17 cellular contexts compared by ENCODE assay signal in genomic region chr2:38432827-38433606, GRCh38. TPM values are rescaled to one million over a fixed set of nuclear protein-coding genes. Genes with fewer than 3 reads are reported as not detected.
DNase-seq lines count a peak whose midpoint lies in the region; ATAC-seq, FAIRE-seq and TF ChIP-seq lines count a peak whose summit lies in the region.
"Had no signal": no experiment of that assay in that cellular context is flagged by ENCODE, and none has a peak within 500 bp of the region (broad histone marks: within the 10 kb centered on the region; RNA-seq: fewer than 3 reads in every experiment).

No MANE protein-coding gene starts in this region.

- ATAC-seq in A549, result peak; percentile 54 to 61; a peak in 5 of 6 replicates
- no peak for ATAC-seq in omental fat pad (ENCODE audit: low FRiP score)

- POLR2A ChIA-PET in A549 (lab: Yijun Ruan, JAX), result no interaction called here

- peak overlapping the region in 1 of 2 experiments; percentile 49; a peak in 3 of 6 replicates for H3K27ac ChIP-seq in A549
- peak overlapping the region; percentile 26 for H3K27ac ChIP-seq in duodenal mucosa (ENCODE audit: low read depth, low read length)
- H3K27ac ChIP-seq: heart right ventricle, SJCRH30, transverse colon had no signal

- no peak overlapping the region for H3K4me3 ChIP-seq in A549
- H3K4me3 ChIP-seq in duodenal mucosa (ENCODE audit: low read depth in 1 of 2, low read length in 2 of 2), result no peak overlapping the region
- H3K4me3 ChIP-seq: heart right ventricle, lung, SJCRH30, transverse colon had no signal

- FAIRE-seq in A549 (lab: Jason Lieb, UNC), result no peak

- 0 out of 5 replicates have a peak, but pooled peaks of 1 of the 2 experiments have one; percentile 8 for TF ChIP-seq EP300 in A549 (IDR thresholded peaks at IDR 0.05)

- no peak overlapping the region for H3K9ac ChIP-seq in duodenal mucosa (ENCODE audit: low read depth in 1 of 2, low read length in 2 of 2)

- TF ChIP-seq POLR2A in A549 (IDR thresholded peaks at IDR 0.05; ENCODE audit: low read length), result no peak

- H3K4me1 ChIP-seq in A549 (peaks cover 23% of the 10 kb centered on the region), duodenal mucosa (ENCODE audit: control insufficient read depth in 1 of 2, insufficient read depth in 2 of 2, low read length in 2 of 2) (no peaks in the 10 kb centered on the region)

- no peak for TF ChIP-seq RAD21 in A549 (conservative IDR thresholded peaks at IDR 0.05 in 1 of 2, IDR thresholded peaks at IDR 0.05 in 1 of 2)

- no peaks in the 10 kb centered on the region for H3K36me3 ChIP-seq in duodenal mucosa (ENCODE audit: control insufficient read depth in 1 of 2, insufficient read depth in 2 of 2, low read length in 2 of 2)
- H3K36me3 ChIP-seq: heart right ventricle, SJCRH30, transverse colon had no signal

- CTCF ChIA-PET in A549 (lab: Yijun Ruan, JAX), result interaction anchor here (0.7 to 1.4 kb wide), 5 partner anchors 13 to 292 kb away, joined by 3 to 6 read pairs (median 3); no protein-coding TSS in a partner anchor

- 70% methylated on average over 8 of the region's 8 CpGs for WGBS in A549 (ENCODE audit: missing lambda C conversion rate)

- H3K27me3 ChIP-seq in duodenal mucosa (ENCODE audit: control insufficient read depth in 1 of 2, insufficient read depth in 2 of 2, low read length in 2 of 2), result no peaks in the 10 kb centered on the region
- H3K27me3 ChIP-seq: heart right ventricle, SJCRH30, transverse colon had no signal

- DNase-seq in A549 (ENCODE audit: low read depth in 1 of 2, low spot score in 1 of 2), result no peak
- peak; percentile 16 for DNase-seq in NCI-H69 (lab: John Stamatoyannopoulos, UW)
- peak; percentile 71 for DNase-seq in left kidney (ENCODE audit: low read depth, low spot score)
- DNase-seq in hippocampal formation (lab: John Stamatoyannopoulos, UW), result no peak
- no peak for DNase-seq in omental fat pad (ENCODE audit: low spot score)
- no peak for DNase-seq in globus pallidus (ENCODE audit: low spot score)
- no peak for DNase-seq in NCI-H2227 (lab: John Stamatoyannopoulos, UW; ENCODE audit: unreplicated experiment)
- DNase-seq: activated CD4-positive, alpha-beta memory T cell treated with anti-CD3 and anti-CD28 coated beads for 36 hours; amniotic stem cell; GF-D8; heart right ventricle; NCI-H2107; stimulated activated CD4-positive, alpha-beta T cell treated with anti-CD3 and anti-CD28 coated beads, Interleukin-4, amount 100 ng/mL, for 4 hours; transverse colon had no signal

- no peaks in the 10 kb centered on the region for H3K9me3 ChIP-seq in A549
- H3K9me3 ChIP-seq in duodenal mucosa (ENCODE audit: control insufficient read depth in 1 of 2, low read length in 2 of 2), result no peaks in the 10 kb centered on the region
- H3K9me3 ChIP-seq: heart right ventricle, SJCRH30, transverse colon had no signal

- peak overlapping the region; percentile 34; the same call in 2 of the 3 replicates for H3K4me2 ChIP-seq in A549

- no peak for TF ChIP-seq CTCF in A549 (IDR thresholded peaks at IDR 0.05)
- TF ChIP-seq CTCF in omental fat pad (IDR thresholded peaks at IDR 0.05), result no peak

TF ChIP-seq in A549, 52 proteins besides CTCF, POLR2A, EP300 and RAD21:
- TF ChIP-seq, protein P1, sequence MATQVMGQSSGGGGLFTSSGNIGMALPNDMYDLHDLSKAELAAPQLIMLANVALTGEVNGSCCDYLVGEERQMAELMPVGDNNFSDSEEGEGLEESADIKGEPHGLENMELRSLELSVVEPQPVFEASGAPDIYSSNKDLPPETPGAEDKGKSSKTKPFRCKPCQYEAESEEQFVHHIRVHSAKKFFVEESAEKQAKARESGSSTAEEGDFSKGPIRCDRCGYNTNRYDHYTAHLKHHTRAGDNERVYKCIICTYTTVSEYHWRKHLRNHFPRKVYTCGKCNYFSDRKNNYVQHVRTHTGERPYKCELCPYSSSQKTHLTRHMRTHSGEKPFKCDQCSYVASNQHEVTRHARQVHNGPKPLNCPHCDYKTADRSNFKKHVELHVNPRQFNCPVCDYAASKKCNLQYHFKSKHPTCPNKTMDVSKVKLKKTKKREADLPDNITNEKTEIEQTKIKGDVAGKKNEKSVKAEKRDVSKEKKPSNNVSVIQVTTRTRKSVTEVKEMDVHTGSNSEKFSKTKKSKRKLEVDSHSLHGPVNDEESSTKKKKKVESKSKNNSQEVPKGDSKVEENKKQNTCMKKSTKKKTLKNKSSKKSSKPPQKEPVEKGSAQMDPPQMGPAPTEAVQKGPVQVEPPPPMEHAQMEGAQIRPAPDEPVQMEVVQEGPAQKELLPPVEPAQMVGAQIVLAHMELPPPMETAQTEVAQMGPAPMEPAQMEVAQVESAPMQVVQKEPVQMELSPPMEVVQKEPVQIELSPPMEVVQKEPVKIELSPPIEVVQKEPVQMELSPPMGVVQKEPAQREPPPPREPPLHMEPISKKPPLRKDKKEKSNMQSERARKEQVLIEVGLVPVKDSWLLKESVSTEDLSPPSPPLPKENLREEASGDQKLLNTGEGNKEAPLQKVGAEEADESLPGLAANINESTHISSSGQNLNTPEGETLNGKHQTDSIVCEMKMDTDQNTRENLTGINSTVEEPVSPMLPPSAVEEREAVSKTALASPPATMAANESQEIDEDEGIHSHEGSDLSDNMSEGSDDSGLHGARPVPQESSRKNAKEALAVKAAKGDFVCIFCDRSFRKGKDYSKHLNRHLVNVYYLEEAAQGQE (IDR thresholded peaks at IDR 0.05), result no peak
- no peak for TF ChIP-seq CHD2 (IDR thresholded peaks at IDR 0.05; ENCODE audit: low read length, partially characterized antibody)
- TF ChIP-seq CEBPB (IDR thresholded peaks at IDR 0.05), result peak; percentile 24 to 51; a peak in 1 of 4 replicates
- no peak for TF ChIP-seq JUNB (IDR thresholded peaks at IDR 0.05)

RNA-seq across cellular contexts. Expression of gene ATL2, which starts 55.9 kb away (rescaled TPM):
- polyA plus RNA-seq in A549 (2011; rRNA removed) (75.1 and 85.3 TPM in 2 replicates), A549 (2017; fragmentation: RNase III; extraction: RNeasy Plus Mini Kit Qiagen cat#74134 plus additional on column Dnase treatment) (77.5 to 83.0 TPM (median 77.6 TPM) in 3 replicates)
- 37.1 and 61.7 TPM in 2 replicates for polyA plus RNA-seq in A549 (2012; cell fraction: cytosol; rRNA removed)
- polyA plus RNA-seq in A549 (2012; cell fraction: nucleus; rRNA removed), result 50.1 and 55.6 TPM in 2 replicates
- polyA minus RNA-seq in A549 (2011; rRNA and poly(A)+ RNA removed), result 47.7 and 51.2 TPM in 2 replicates
- 10 to 100 TPM; 52.7 to 82.0 (median 68.2) TPM for total RNA-seq in omental fat pad

Comparison
In these comparisons a context has a peak if more than half of its experiments do, and no peak if none do; other contexts are left out.
1. DNase-seq: peak in NCI-H69 (single experiment) and left kidney (single experiment); none in A549 (0 of 2), hippocampal formation (0 of 2), omental fat pad (single experiment), globus pallidus (single experiment) and NCI-H2227 (single experiment).